ENCODE assay signal across 5 cellular contexts in the genomic region with DNA sequence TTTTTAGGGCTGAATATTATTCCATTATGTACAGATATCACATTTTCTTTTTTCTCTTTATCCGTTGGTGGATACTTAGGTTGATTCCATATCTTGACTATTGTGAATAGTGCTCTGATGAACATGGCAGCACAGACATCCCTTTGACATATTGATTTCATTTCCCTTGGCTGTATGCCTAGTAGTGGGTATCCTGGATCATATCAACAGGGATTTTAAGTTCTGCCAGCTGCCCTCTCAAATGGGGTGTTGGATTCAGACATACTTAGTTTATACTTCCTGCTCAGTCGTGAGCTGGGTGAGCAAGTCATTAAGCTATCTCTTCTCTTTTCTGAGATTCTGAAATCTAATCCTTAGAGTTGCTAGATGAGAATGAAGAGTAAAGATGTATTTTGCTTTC.
"Had no signal": no experiment of that assay in that cellular context is flagged by ENCODE, and none has a peak within 500 bp of the region (broad histone marks: within the 10 kb centered on the region; RNA-seq: fewer than 3 reads in every experiment).

No MANE protein-coding gene starts in this region.

- ATAC-seq: HepG2 had no signal

- DNase-seq: GM23248, H9, HCEC 1CT, KBM-7 had no signal
